Comparison of ENCODE assay signal across 33 cellular contexts in the genomic region with DNA sequence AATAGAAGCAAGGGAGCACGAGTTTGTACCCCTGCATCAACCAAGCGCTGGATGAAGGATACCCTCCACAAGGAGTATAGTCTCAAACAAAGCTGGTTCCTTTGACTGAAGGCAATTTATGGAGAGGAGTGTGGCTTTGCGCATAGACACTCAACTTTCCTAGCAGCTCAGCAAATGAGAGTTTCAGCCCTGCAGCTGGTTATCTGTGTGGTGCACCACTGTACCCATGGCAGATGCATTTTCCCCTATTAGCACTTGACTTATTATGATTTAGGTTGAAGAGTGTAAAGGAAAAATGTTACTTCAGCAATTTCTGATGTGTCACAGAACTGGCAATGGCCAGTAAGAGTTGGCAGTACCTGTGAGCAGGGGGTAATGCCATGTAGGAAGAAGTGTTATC.
"Had no signal": no experiment of that assay in that cellular context is flagged by ENCODE, and none has a peak within 500 bp of the region (broad histone marks: within the 10 kb centered on the region; RNA-seq: fewer than 3 reads in every experiment).

No MANE protein-coding gene starts in this region.

- H3K4me1 Mint-ChIP-seq: T-cell had no signal

- H3K9ac ChIP-seq: KMS-11 had no signal

- H3K4me2 ChIP-seq: KMS-11 had no signal

- H3K27me3 Mint-ChIP-seq: T-cell had no signal

- H3K36me3 ChIP-seq: Peyer's patch, SJCRH30 had no signal

- H3K27me3 ChIP-seq: Peyer's patch, SJCRH30 had no signal

- H3K4me3 Mint-ChIP-seq: T-cell had no signal

- H3K4me1 ChIP-seq: Peyer's patch, SJCRH30 had no signal

- H3K9me3 ChIP-seq: Peyer's patch, SJCRH30 had no signal

- DNase-seq: Karpas-422, MM.1S, MV-4-11, NCI-H1092, NCI-H1105, NCI-H1417 treated with DMSO at 0.1 percent for 48 hours, NCI-H1436 treated with DMSO at 0.1 percent for 48 hours, NCI-H1694 treated with DMSO at 0.1 percent for 48 hours, NCI-H1930, NCI-H2029 treated with DMSO at 0.1 percent for 48 hours, NCI-H2081 treated with DMSO at 0.1 percent for 48 hours, NCI-H2107, NCI-H2171, NCI-H226, NCI-H446 treated with DMSO at 0.1 percent for 48 hours, NCI-H510A, NCI-H524, NCI-H526, NCI-H69, NCI-H748 treated with DMSO at 0.1 percent for 48 hours, NCI-H82, OCI-M1, PC-3, Peyer's patch, SHP77, SIG-M5, SJCRH30, T-cell had no signal

- H3K4me3 ChIP-seq: Peyer's patch, SJCRH30, SK-N-MC had no signal

- H3K27ac Mint-ChIP-seq: T-cell had no signal

- ATAC-seq: PC-3, Right ventricle myocardium inferior, SK-N-SH treated with all-trans-retinoic acid at 6 μM for 48 hours, T-cell had no signal

- H3K36me3 Mint-ChIP-seq: T-cell had no signal

- H3K27ac ChIP-seq: KMS-11, Peyer's patch, RWPE1, SJCRH30, SK-N-MC had no signal
